1 cellular context compared by ENCODE assay signal in the genomic region with DNA sequence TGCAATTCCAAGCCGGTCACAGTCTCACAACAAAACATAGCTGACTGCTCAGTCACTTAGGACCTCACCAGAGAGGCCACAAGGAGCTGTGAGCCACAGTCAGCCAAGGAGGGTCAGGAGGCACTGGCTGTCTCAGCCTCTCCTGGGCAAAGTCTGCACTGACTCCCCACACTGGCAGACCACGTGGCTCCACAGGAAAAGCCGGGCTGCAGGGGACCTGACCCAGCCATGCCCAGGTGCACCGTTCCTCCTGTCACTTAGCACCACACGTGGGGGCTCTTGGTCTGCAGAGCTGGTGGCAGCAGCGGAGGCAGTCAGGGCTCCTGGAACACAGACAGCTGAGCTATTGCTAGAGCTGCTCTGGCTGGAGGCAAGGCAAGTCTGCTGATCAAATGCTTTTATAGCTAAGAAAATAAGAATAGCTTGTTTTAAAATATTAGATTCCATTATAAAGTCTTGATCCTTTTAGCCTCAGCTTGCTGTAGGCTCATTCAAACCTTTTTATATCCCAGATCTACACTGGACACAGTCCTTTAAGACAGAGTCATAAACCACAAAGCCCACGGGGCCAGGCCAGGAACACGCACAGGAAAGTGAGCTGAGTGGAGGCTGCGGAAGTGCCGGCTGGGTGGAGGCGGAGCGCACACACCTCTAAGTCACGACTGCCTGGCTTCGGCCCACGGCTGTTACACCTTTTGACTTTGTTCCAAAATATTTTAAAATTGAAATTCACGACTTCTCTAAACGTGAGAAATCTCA.
A peak's percentile ranks its signal among the peaks of the same experiment; 100 is the strongest.
TF ChIP-seq lines count a peak whose summit lies in the region.

No MANE protein-coding gene starts in this region.

TF ChIP-seq in WTC11, 78 proteins besides CTCF, POLR2A, EP300 and RAD21 (continued from another document):
- TF ChIP-seq CDX4 (CRISPR knock-in tag; IDR thresholded peaks at IDR 0.05; ENCODE audit: borderline replicate concordance): no peak
- TF ChIP-seq MXD4 (CRISPR knock-in tag; IDR thresholded peaks at IDR 0.05; ENCODE audit: borderline replicate concordance): no peak
- no peak for TF ChIP-seq JUN (CRISPR knock-in tag; IDR thresholded peaks at IDR 0.05)
- peak; percentile 67 for TF ChIP-seq USF2 (CRISPR knock-in tag; IDR thresholded peaks at IDR 0.05)
